ENCODE assay signal across 1 cellular context in genomic region chr2:77922567-77922966, GRCh38.
A peak's percentile ranks its signal among the peaks of the same experiment; 100 is the strongest.
TF ChIP-seq lines count a peak whose summit lies in the region.

No MANE protein-coding gene starts in this region.

TF ChIP-seq in K562, 482 proteins besides CTCF, POLR2A, EP300 and RAD21 (continued from another document):
- TF ChIP-seq CREB3 (tag; conservative IDR thresholded peaks at IDR 0.05; ENCODE audit: low read depth) (no peak), VEZF1 (CRISPR knock-in tag; IDR thresholded peaks at IDR 0.05) (no peak), IRF9 (tag; IDR thresholded peaks at IDR 0.05) (no peak), MAFK (IDR thresholded peaks at IDR 0.05; ENCODE audit: low read length) (peak; percentile 76), ZKSCAN8 (CRISPR knock-in tag; IDR thresholded peaks at IDR 0.05) (no peak), CBX2 (IDR thresholded peaks at IDR 0.05; ENCODE audit: insufficient read depth, low read length, poor library complexity, severe bottlenecking) (no peak)
